Comparison of ENCODE assay signal across 8 cellular contexts in the genomic region with DNA sequence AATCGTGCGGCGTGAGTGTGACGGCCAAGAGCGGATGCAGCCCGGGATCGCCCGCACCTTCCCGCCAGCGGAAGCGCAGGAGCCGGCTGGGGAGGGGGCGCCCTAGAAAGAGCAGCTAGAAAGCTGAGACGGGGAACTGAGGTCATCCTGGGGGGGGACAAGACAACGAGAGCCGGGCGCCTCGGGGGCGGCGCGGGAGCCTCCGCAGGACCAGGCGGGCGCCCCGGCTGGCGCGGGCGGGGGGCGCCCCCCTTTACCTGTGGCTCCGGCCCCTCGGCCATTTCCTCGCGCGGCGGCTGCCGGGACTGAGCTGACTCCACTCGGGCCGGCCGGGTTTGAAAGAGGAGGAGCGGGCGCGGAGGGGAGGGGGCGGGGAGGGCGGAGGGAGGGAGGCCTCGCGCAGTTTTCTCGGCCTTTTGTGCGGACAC. TPM values are rescaled to one million over a fixed set of nuclear protein-coding genes. Genes with fewer than 3 reads are reported as not detected.
DNase-seq lines count a peak whose midpoint lies in the region; ATAC-seq and TF ChIP-seq lines count a peak whose summit lies in the region.
"Not testable (repeated sequence)": the region's sequence is repeated elsewhere in the genome, so short reads cannot be mapped to it uniquely, and the experiment has no call there.

No MANE protein-coding gene starts in this region.

- not testable (repeated sequence) for H3K36me3 Mint-ChIP-seq in activated CD4-positive, alpha-beta memory T cell treated with anti-CD3 and anti-CD28 coated beads, Interleukin-2, amount 10 ng/mL, durations not matched to agents 7 days and 5 days (ENCODE audit: low read depth)

- H3K27me3 Mint-ChIP-seq in activated CD4-positive, alpha-beta memory T cell treated with anti-CD3 and anti-CD28 coated beads, Interleukin-2, amount 10 ng/mL, durations not matched to agents 7 days and 5 days, result peaks cover 24% of the 10 kb centered on the region

- H3K4me1 Mint-ChIP-seq in activated CD4-positive, alpha-beta memory T cell treated with anti-CD3 and anti-CD28 coated beads, Interleukin-2, amount 10 ng/mL, durations not matched to agents 7 days and 5 days, result peaks cover 46% of the 10 kb centered on the region

- peak overlapping the region; percentile 79 for H3K4me3 Mint-ChIP-seq in activated CD4-positive, alpha-beta memory T cell treated with anti-CD3 and anti-CD28 coated beads, Interleukin-2, amount 10 ng/mL, durations not matched to agents 7 days and 5 days

- TF ChIP-seq CTCF in sigmoid colon (IDR thresholded peaks at IDR 0.05), result not testable (repeated sequence)

- peak overlapping the region; percentile 72 for H3K27ac Mint-ChIP-seq in activated CD4-positive, alpha-beta memory T cell treated with anti-CD3 and anti-CD28 coated beads, Interleukin-2, amount 10 ng/mL, durations not matched to agents 7 days and 5 days

- peak overlapping the region in 1 of 2 donors; percentile 63 for H3K9ac ChIP-seq in duodenal mucosa (ENCODE audit: low read depth in 1 of 2, low read length in 2 of 2)

- intact Hi-C loops in sigmoid colon (cut with DNase I), result loop anchor here (5.0 kb wide), 3 partner anchors 64 to 196 kb away; a partner anchor contains a TSS

- TF ChIP-seq POLR2A in sigmoid colon (IDR thresholded peaks at IDR 0.05), result not testable (repeated sequence)

- peak; percentile 61 for DNase-seq in ACHN
- DNase-seq in NCI-H748 treated with DMSO at 0.1 percent for 48 hours (lab: John Stamatoyannopoulos, UW), result peak; percentile 1
- peak; percentile 63 for DNase-seq in activated CD4-positive, alpha-beta memory T cell treated with anti-CD3 and anti-CD28 coated beads, Interleukin-2, amount 10 ng/mL, durations not matched to agents 7 days and 5 days
- peak; percentile 83 for DNase-seq in islet precursor cell
- not testable (repeated sequence) for DNase-seq in sigmoid colon

- H3K4me3 ChIP-seq in duodenal mucosa (ENCODE audit: low read depth in 1 of 2, low read length in 2 of 2) (peak overlapping the region; percentile 59 to 69), sigmoid colon (peak overlapping the region; percentile 59 to 95 (median 83))

- H3K9me3 Mint-ChIP-seq in activated CD4-positive, alpha-beta memory T cell treated with anti-CD3 and anti-CD28 coated beads, Interleukin-2, amount 10 ng/mL, durations not matched to agents 7 days and 5 days, result not testable (repeated sequence)

- not testable (repeated sequence) for TF ChIP-seq EP300 in sigmoid colon (IDR thresholded peaks at IDR 0.05)

- CTCF ChIA-PET in activated CD4-positive, alpha-beta memory T cell treated with anti-CD3 and anti-CD28 coated beads, Interleukin-2, amount 10 ng/mL, durations not matched to agents 7 days and 5 days (lab: Charles Lee), result not testable (repeated sequence)

- peak overlapping the region; percentile 62 for H3K27ac ChIP-seq in duodenal mucosa (ENCODE audit: low read depth, low read length)
- H3K27ac ChIP-seq in sigmoid colon, result peak overlapping the region; percentile 91 to 96 (median 92)

- H3K36me3 ChIP-seq in duodenal mucosa (ENCODE audit: control insufficient read depth in 1 of 2, insufficient read depth in 2 of 2, low read length in 2 of 2); sigmoid colon: not testable (repeated sequence)

- not testable (repeated sequence) for H3K27me3 ChIP-seq in duodenal mucosa (ENCODE audit: control insufficient read depth in 1 of 2, insufficient read depth in 2 of 2, low read length in 2 of 2); sigmoid colon

- ATAC-seq in GM18907 (IDR thresholded peaks at IDR 0.05; ENCODE audit: unreplicated experiment), result peak; percentile 21
- peak; percentile 30 for ATAC-seq in HG03108 (IDR thresholded peaks at IDR 0.05; ENCODE audit: unreplicated experiment)

- not testable (repeated sequence) for H3K9me3 ChIP-seq in duodenal mucosa (ENCODE audit: control insufficient read depth in 1 of 2, low read length in 2 of 2); sigmoid colon

- 1% methylated on average over 48 of the region's 48 CpGs for WGBS in sigmoid colon, 2 donors

- H3K4me1 ChIP-seq in duodenal mucosa (ENCODE audit: control insufficient read depth in 1 of 2, insufficient read depth in 2 of 2, low read length in 2 of 2), result not testable (repeated sequence)
- H3K4me1 ChIP-seq in sigmoid colon, result peaks cover 0 to 25% (median 16%) of the 10 kb centered on the region in 4 donors

- POLR2A ChIA-PET in activated CD4-positive, alpha-beta memory T cell treated with anti-CD3 and anti-CD28 coated beads, Interleukin-2, amount 10 ng/mL, durations not matched to agents 7 days and 5 days (lab: Charles Lee), result interaction anchor here (1.5 to 1.9 kb wide), 4 partner anchors 83 to 197 kb away, joined by 3 to 7 read pairs (median 5); a partner anchor contains a TSS

- in situ Hi-C loops in ACHN (cut with HindIII; ENCODE audit: low pct_ligation_motif_present, low pct_unique_long_range_greater_than_20kb, low sequenced_read_pairs), result not testable (repeated sequence)

RNA-seq across cellular contexts. Expression of a gene that starts 56.8 kb away (rescaled TPM):
- not detected for total RNA-seq in activated CD4-positive, alpha-beta memory T cell treated with anti-CD3 and anti-CD28 coated beads, Interleukin-2, amount 10 ng/mL, durations not matched to agents 7 days and 5 days
- not detected for total RNA-seq in sigmoid colon
- under 1 TPM in 1 of 3 donors, not detected in 2; 0.03 TPM for polyA plus RNA-seq in sigmoid colon
